ENCODE assay signal across 10 cellular contexts in genomic region chr11:13956988-13957387, GRCh38. TPM values are rescaled to one million over a fixed set of nuclear protein-coding genes. Genes with fewer than 3 reads are reported as not detected.
"Had no signal": no experiment of that assay in that cellular context is flagged by ENCODE, and none has a peak within 500 bp of the region (broad histone marks: within the 10 kb centered on the region; RNA-seq: fewer than 3 reads in every experiment).

No MANE protein-coding gene starts in this region.

- H2AFZ ChIP-seq: GM23248 had no signal

- H3K9ac ChIP-seq: GM23248 had no signal

- H3K9me3 ChIP-seq: HAP-1 had no signal

- H3K36me3 ChIP-seq: HAP-1 had no signal

- H3K27ac ChIP-seq: GM23248 had no signal

- DNase-seq: GM23248, GOT3, H7, H9, HCEC 1CT, HFFc6 had no signal

- H3K4me1 ChIP-seq: HAP-1 had no signal

- H3K4me3 ChIP-seq: GM23248, GM23338, HAP-1 had no signal

- FAIRE-seq: H1, H54 had no signal

RNA-seq across cellular contexts. Expression of gene SPON1, which starts 5.5 kb away (rescaled TPM):
- total RNA-seq: HFFc6 had no signal
